Comparison of ENCODE assay signal across 2 cellular contexts in the genomic region with DNA sequence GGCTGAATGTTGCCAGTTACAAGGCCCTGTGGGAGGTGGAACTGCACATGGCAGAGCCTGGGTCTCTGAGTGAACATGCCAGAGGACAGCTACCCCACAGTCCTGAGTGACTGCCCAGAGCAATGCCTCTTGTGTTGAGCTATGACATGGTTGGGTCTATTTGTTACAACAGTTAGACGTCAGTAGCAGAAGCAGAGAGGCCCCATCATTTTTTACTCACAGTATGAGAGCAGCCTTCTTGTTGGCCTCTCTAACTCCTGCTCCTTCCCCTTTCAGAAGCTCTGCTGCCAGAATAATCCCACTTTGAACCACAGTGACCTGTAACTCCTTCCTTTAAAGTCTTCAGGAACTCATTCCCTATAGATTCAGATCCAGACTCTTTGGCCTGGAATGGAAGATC.
TF ChIP-seq lines count a peak whose summit lies in the region.

No MANE protein-coding gene starts in this region.

TF ChIP-seq in SK-N-SH, 30 proteins besides CTCF, POLR2A, EP300 and RAD21 (continued from another document):
- no peak for TF ChIP-seq FOSL2 (IDR thresholded peaks at IDR 0.05; ENCODE audit: borderline replicate concordance, low read depth)
- TF ChIP-seq, protein P1, sequence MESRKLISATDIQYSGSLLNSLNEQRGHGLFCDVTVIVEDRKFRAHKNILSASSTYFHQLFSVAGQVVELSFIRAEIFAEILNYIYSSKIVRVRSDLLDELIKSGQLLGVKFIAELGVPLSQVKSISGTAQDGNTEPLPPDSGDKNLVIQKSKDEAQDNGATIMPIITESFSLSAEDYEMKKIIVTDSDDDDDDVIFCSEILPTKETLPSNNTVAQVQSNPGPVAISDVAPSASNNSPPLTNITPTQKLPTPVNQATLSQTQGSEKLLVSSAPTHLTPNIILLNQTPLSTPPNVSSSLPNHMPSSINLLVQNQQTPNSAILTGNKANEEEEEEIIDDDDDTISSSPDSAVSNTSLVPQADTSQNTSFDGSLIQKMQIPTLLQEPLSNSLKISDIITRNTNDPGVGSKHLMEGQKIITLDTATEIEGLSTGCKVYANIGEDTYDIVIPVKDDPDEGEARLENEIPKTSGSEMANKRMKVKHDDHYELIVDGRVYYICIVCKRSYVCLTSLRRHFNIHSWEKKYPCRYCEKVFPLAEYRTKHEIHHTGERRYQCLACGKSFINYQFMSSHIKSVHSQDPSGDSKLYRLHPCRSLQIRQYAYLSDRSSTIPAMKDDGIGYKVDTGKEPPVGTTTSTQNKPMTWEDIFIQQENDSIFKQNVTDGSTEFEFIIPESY (IDR thresholded peaks at IDR 0.05; ENCODE audit: borderline replicate concordance, low read depth): no peak
- TF ChIP-seq SMC3 (IDR thresholded peaks at IDR 0.05; ENCODE audit: low read depth, low read length): no peak
- no peak for TF ChIP-seq EZH2phosphoT487 (IDR thresholded peaks at IDR 0.05; ENCODE audit: borderline replicate concordance, low read depth)
- no peak for TF ChIP-seq JUND (IDR thresholded peaks at IDR 0.05)
- TF ChIP-seq, protein P2, sequence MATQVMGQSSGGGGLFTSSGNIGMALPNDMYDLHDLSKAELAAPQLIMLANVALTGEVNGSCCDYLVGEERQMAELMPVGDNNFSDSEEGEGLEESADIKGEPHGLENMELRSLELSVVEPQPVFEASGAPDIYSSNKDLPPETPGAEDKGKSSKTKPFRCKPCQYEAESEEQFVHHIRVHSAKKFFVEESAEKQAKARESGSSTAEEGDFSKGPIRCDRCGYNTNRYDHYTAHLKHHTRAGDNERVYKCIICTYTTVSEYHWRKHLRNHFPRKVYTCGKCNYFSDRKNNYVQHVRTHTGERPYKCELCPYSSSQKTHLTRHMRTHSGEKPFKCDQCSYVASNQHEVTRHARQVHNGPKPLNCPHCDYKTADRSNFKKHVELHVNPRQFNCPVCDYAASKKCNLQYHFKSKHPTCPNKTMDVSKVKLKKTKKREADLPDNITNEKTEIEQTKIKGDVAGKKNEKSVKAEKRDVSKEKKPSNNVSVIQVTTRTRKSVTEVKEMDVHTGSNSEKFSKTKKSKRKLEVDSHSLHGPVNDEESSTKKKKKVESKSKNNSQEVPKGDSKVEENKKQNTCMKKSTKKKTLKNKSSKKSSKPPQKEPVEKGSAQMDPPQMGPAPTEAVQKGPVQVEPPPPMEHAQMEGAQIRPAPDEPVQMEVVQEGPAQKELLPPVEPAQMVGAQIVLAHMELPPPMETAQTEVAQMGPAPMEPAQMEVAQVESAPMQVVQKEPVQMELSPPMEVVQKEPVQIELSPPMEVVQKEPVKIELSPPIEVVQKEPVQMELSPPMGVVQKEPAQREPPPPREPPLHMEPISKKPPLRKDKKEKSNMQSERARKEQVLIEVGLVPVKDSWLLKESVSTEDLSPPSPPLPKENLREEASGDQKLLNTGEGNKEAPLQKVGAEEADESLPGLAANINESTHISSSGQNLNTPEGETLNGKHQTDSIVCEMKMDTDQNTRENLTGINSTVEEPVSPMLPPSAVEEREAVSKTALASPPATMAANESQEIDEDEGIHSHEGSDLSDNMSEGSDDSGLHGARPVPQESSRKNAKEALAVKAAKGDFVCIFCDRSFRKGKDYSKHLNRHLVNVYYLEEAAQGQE (IDR thresholded peaks at IDR 0.05; ENCODE audit: low read depth, low read length): no peak
- TF ChIP-seq, protein P3, sequence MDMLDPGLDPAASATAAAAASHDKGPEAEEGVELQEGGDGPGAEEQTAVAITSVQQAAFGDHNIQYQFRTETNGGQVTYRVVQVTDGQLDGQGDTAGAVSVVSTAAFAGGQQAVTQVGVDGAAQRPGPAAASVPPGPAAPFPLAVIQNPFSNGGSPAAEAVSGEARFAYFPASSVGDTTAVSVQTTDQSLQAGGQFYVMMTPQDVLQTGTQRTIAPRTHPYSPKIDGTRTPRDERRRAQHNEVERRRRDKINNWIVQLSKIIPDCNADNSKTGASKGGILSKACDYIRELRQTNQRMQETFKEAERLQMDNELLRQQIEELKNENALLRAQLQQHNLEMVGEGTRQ (IDR thresholded peaks at IDR 0.05; ENCODE audit: borderline replicate concordance, low read depth, low read length): no peak
- no peak for TF ChIP-seq TCF12 (IDR thresholded peaks at IDR 0.05)
- TF ChIP-seq, protein P4, sequence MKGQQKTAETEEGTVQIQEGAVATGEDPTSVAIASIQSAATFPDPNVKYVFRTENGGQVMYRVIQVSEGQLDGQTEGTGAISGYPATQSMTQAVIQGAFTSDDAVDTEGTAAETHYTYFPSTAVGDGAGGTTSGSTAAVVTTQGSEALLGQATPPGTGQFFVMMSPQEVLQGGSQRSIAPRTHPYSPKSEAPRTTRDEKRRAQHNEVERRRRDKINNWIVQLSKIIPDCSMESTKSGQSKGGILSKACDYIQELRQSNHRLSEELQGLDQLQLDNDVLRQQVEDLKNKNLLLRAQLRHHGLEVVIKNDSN (IDR thresholded peaks at IDR 0.05; ENCODE audit: borderline replicate concordance, low read depth): no peak
- no peak for TF ChIP-seq NFIC (IDR thresholded peaks at IDR 0.05; ENCODE audit: borderline replicate concordance)
- TF ChIP-seq GATA2 (CRISPR knock-in tag; IDR thresholded peaks at IDR 0.05): no peak
- no peak for TF ChIP-seq SIN3A (IDR thresholded peaks at IDR 0.05; ENCODE audit: borderline replicate concordance, low read depth, low read length)
- TF ChIP-seq MEF2A (IDR thresholded peaks at IDR 0.05; ENCODE audit: borderline replicate concordance, low read depth): no peak
- TF ChIP-seq, protein P5, sequence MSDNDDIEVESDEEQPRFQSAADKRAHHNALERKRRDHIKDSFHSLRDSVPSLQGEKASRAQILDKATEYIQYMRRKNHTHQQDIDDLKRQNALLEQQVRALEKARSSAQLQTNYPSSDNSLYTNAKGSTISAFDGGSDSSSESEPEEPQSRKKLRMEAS (IDR thresholded peaks at IDR 0.05; ENCODE audit: low read depth): no peak
TF ChIP-seq in SK-N-SH: peak in this region for 0.

TF ChIP-seq in SK-N-SH treated with all-trans-retinoic acid at 6 μM for 48 hours, 23 proteins besides CTCF, POLR2A, EP300 and RAD21:
- no peak for TF ChIP-seq SNAI2 (CRISPR knock-in tag; IDR thresholded peaks at IDR 0.05)
- no peak for TF ChIP-seq OSR1 (CRISPR knock-in tag; IDR thresholded peaks at IDR 0.05)
- TF ChIP-seq, protein P6, sequence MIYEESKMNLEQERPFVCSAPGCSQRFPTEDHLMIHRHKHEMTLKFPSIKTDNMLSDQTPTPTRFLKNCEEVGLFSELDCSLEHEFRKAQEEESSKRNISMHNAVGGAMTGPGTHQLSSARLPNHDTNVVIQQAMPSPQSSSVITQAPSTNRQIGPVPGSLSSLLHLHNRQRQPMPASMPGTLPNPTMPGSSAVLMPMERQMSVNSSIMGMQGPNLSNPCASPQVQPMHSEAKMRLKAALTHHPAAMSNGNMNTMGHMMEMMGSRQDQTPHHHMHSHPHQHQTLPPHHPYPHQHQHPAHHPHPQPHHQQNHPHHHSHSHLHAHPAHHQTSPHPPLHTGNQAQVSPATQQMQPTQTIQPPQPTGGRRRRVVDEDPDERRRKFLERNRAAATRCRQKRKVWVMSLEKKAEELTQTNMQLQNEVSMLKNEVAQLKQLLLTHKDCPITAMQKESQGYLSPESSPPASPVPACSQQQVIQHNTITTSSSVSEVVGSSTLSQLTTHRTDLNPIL (CRISPR knock-in tag; IDR thresholded peaks at IDR 0.05; ENCODE audit: low read depth): no peak
- no peak for TF ChIP-seq ZC3H10 (CRISPR knock-in tag; IDR thresholded peaks at IDR 0.05)
- TF ChIP-seq GLIS3 (CRISPR knock-in tag; IDR thresholded peaks at IDR 0.05): no peak
- no peak for TF ChIP-seq ARNTL (CRISPR knock-in tag; IDR thresholded peaks at IDR 0.05; ENCODE audit: borderline replicate concordance, low read depth)
- TF ChIP-seq ZNF565 (CRISPR knock-in tag; conservative IDR thresholded peaks at IDR 0.05; ENCODE audit: low read depth): no peak
- no peak for TF ChIP-seq ESRRG (CRISPR knock-in tag; IDR thresholded peaks at IDR 0.05)
- no peak for TF ChIP-seq TOX (CRISPR knock-in tag; IDR thresholded peaks at IDR 0.05; ENCODE audit: borderline replicate concordance)
- TF ChIP-seq, protein P7, sequence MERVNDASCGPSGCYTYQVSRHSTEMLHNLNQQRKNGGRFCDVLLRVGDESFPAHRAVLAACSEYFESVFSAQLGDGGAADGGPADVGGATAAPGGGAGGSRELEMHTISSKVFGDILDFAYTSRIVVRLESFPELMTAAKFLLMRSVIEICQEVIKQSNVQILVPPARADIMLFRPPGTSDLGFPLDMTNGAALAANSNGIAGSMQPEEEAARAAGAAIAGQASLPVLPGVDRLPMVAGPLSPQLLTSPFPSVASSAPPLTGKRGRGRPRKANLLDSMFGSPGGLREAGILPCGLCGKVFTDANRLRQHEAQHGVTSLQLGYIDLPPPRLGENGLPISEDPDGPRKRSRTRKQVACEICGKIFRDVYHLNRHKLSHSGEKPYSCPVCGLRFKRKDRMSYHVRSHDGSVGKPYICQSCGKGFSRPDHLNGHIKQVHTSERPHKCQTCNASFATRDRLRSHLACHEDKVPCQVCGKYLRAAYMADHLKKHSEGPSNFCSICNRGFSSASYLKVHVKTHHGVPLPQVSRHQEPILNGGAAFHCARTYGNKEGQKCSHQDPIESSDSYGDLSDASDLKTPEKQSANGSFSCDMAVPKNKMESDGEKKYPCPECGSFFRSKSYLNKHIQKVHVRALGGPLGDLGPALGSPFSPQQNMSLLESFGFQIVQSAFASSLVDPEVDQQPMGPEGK (CRISPR knock-in tag; IDR thresholded peaks at IDR 0.05; ENCODE audit: borderline replicate concordance): no peak
- TF ChIP-seq, protein P8, sequence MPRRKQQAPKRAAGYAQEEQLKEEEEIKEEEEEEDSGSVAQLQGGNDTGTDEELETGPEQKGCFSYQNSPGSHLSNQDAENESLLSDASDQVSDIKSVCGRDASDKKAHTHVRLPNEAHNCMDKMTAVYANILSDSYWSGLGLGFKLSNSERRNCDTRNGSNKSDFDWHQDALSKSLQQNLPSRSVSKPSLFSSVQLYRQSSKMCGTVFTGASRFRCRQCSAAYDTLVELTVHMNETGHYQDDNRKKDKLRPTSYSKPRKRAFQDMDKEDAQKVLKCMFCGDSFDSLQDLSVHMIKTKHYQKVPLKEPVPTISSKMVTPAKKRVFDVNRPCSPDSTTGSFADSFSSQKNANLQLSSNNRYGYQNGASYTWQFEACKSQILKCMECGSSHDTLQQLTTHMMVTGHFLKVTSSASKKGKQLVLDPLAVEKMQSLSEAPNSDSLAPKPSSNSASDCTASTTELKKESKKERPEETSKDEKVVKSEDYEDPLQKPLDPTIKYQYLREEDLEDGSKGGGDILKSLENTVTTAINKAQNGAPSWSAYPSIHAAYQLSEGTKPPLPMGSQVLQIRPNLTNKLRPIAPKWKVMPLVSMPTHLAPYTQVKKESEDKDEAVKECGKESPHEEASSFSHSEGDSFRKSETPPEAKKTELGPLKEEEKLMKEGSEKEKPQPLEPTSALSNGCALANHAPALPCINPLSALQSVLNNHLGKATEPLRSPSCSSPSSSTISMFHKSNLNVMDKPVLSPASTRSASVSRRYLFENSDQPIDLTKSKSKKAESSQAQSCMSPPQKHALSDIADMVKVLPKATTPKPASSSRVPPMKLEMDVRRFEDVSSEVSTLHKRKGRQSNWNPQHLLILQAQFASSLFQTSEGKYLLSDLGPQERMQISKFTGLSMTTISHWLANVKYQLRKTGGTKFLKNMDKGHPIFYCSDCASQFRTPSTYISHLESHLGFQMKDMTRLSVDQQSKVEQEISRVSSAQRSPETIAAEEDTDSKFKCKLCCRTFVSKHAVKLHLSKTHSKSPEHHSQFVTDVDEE (CRISPR knock-in tag; IDR thresholded peaks at IDR 0.05): no peak
- TF ChIP-seq ZNF8 (CRISPR knock-in tag; IDR thresholded peaks at IDR 0.05): no peak
TF ChIP-seq in SK-N-SH treated with all-trans-retinoic acid at 6 μM for 48 hours: peak in this region for 0.
